In the genomic region with DNA sequence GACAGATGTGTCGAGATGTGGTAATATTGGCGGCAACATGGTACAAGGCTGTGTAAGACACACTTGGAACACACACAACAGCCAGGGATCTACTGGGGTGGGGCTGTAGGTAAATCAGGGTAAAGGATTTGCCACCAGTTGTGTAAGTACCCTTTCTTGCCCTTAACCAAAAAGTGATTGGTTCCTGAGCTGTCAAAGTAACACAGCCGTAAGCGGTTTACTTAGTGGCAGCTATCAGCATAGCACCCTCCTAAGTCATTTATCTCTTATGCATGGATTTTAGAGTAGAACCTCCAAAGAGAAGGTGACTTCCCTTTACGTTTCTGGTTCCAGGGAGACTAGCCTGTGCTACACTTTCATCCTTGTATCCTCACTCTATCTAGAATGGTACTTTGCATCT, we compare ENCODE assay signal across 19 cellular contexts. TPM values are rescaled to one million over a fixed set of nuclear protein-coding genes. Genes with fewer than 3 reads are reported as not detected.
DNase-seq lines count a peak whose midpoint lies in the region; ATAC-seq, FAIRE-seq and TF ChIP-seq lines count a peak whose summit lies in the region.
"Had no signal": no experiment of that assay in that cellular context is flagged by ENCODE, and none has a peak within 500 bp of the region (broad histone marks: within the 10 kb centered on the region; RNA-seq: fewer than 3 reads in every experiment).

No MANE protein-coding gene starts in this region.

- TF ChIP-seq RAD21 in H1 (IDR thresholded peaks at IDR 0.05 in 1 of 2, conservative IDR thresholded peaks at IDR 0.05 in 1 of 2; ENCODE audit: low read depth in 2 of 2, low read length in 2 of 2), result no peak

- no peak for TF ChIP-seq CTCF in H1 (IDR thresholded peaks at IDR 0.05; ENCODE audit: control extremely low read depth in 1 of 3, insufficient read depth in 1 of 3, low read depth in 1 of 3, low read length in 3 of 3)
- no peak for TF ChIP-seq CTCF in foreskin keratinocyte (conservative IDR thresholded peaks at IDR 0.05)

- WGBS in H1 (ENCODE audit: extremely low coverage in 1 of 2, insufficient coverage in 1 of 2, insufficient read length in 1 of 2, insufficient replicate concordance in 2 of 2, low coverage in 1 of 2, low lambda C conversion rate in 2 of 2, missing lambda C conversion rate in 1 of 2), 2 experiments, result 90% methylated on average over 5 of the region's 5 CpGs; no CpG with 5 or more reads in 1 of the 2 experiments
- 85 to 91% methylated on average over 5 of the region's 5 CpGs for WGBS in aorta, 2 donors

- FAIRE-seq in H1 (lab: Jason Lieb, UNC), result peak; percentile 13
- FAIRE-seq: A549 had no signal

- no peak overlapping the region for H2BK15ac ChIP-seq in H1 (ENCODE audit: low read length)

- no peaks in the 10 kb centered on the region for H3K23me2 ChIP-seq in H1 (ENCODE audit: low read depth, low read length)

- H2BK12ac ChIP-seq in H1 (ENCODE audit: low read depth, low read length), result no peak overlapping the region

- H3K4me3 ChIP-seq in H1 (ENCODE audit: extremely low read depth in 1 of 4, insufficient read depth in 2 of 4, low read depth in 3 of 4, low read length in 4 of 4), result no peak overlapping the region
- no peak overlapping the region for H3K4me3 ChIP-seq in aorta (ENCODE audit: low read length in 2 of 2)
- H3K4me3 ChIP-seq: A549; BLaER1 treated with 17β-estradiol and CSF1 and Interleukin-3, amounts not matched to agents 10 nM and 100 nM; PC-9 had no signal

- no peak overlapping the region for H2BK20ac ChIP-seq in H1 (ENCODE audit: low read length)

- H3K9me3 ChIP-seq in H1 (ENCODE audit: insufficient read depth in 2 of 2, low read depth in 1 of 2, low read length in 1 of 2), result no peaks in the 10 kb centered on the region
- H3K9me3 ChIP-seq in aorta (ENCODE audit: control insufficient read depth, low read length), result no peaks in the 10 kb centered on the region
- H3K9me3 ChIP-seq: A549; BLaER1 treated with 17β-estradiol and CSF1 and Interleukin-3, amounts not matched to agents 10 nM and 100 nM had no signal

- no peak overlapping the region for H3K4me2 ChIP-seq in H1 (ENCODE audit: insufficient read depth in 1 of 2, low read depth in 2 of 2, low read length in 2 of 2)
- H3K4me2 ChIP-seq: A549; BLaER1 treated with 17β-estradiol and CSF1 and Interleukin-3, amounts not matched to agents 10 nM and 100 nM; PC-9 had no signal

- H2AK5ac ChIP-seq in H1 (ENCODE audit: low read depth, low read length), result no peak overlapping the region

- peaks cover 81% of the 10 kb centered on the region for H3K36me3 Mint-ChIP-seq in activated T-cell treated with anti-CD3 and anti-CD28 coated beads, Interleukin-2, amount 50 U/mL, for 24 hours (ENCODE audit: low read depth)
- H3K36me3 Mint-ChIP-seq in activated T-cell treated with anti-CD3 and anti-CD28 coated beads, Interleukin-2, amount 50 U/mL, for 4 hours (ENCODE audit: insufficient read depth), result peaks cover 18% of the 10 kb centered on the region

- H3K27me3 Mint-ChIP-seq in activated T-cell treated with anti-CD3 and anti-CD28 coated beads, Interleukin-2, amount 50 U/mL, for 24 hours, result no peaks in the 10 kb centered on the region
- no peaks in the 10 kb centered on the region for H3K27me3 Mint-ChIP-seq in activated T-cell treated with anti-CD3 and anti-CD28 coated beads, Interleukin-2, amount 50 U/mL, for 4 hours (ENCODE audit: low read depth)

- no peak overlapping the region for H2AFZ ChIP-seq in H1 (ENCODE audit: low read length)
- H2AFZ ChIP-seq: PC-9 had no signal

- H4K91ac ChIP-seq in H1 (replicated peaks; ENCODE audit: insufficient read length, low read length), result no peak overlapping the region

- CTCF ChIA-PET in H1 (lab: Charles Lee; ENCODE audit: partially characterized antibody), result interaction anchor here (0.6 to 0.8 kb wide), 2 partner anchors 55 to 870 kb away, joined by 3 read pairs; no protein-coding TSS in a partner anchor

- H3K18ac ChIP-seq in H1 (ENCODE audit: extremely low read depth, low read length), result no peak overlapping the region

- no peaks in the 10 kb centered on the region for H3K27me3 ChIP-seq in H1 (replicated peaks in 1 of 4; ENCODE audit: control insufficient read depth in 3 of 4, extremely low read depth in 1 of 4, insufficient read depth in 3 of 4, low read length in 3 of 4)
- H3K27me3 ChIP-seq in aorta (ENCODE audit: control insufficient read depth in 1 of 2, insufficient read depth in 2 of 2, low read length in 1 of 2), result no peaks in the 10 kb centered on the region
- H3K27me3 ChIP-seq in foreskin keratinocyte, result no peaks in the 10 kb centered on the region
- H3K27me3 ChIP-seq: BLaER1 treated with 17β-estradiol and CSF1 and Interleukin-3, amounts not matched to agents 10 nM and 100 nM had no signal

- no peak overlapping the region for H2BK5ac ChIP-seq in H1 (ENCODE audit: low read depth, low read length)

- H3K9ac ChIP-seq in H1 (replicated peaks in 1 of 4; ENCODE audit: extremely low read depth in 1 of 4, low read depth in 3 of 4, low read length in 3 of 4), result no peak overlapping the region
- H3K9ac ChIP-seq: BLaER1 treated with 17β-estradiol and CSF1 and Interleukin-3, amounts not matched to agents 10 nM and 100 nM had no signal

- no peak overlapping the region for H4K5ac ChIP-seq in H1 (ENCODE audit: insufficient read length, low read depth, low read length)

- no peaks in the 10 kb centered on the region for H3K4me1 ChIP-seq in H1 (replicated peaks in 1 of 4; ENCODE audit: control insufficient read depth in 3 of 4, insufficient read depth in 4 of 4, low read length in 3 of 4)
- H3K4me1 ChIP-seq in aorta (ENCODE audit: control insufficient read depth in 1 of 2, insufficient read depth in 2 of 2, low read length in 2 of 2), result no peaks in the 10 kb centered on the region
- H3K4me1 ChIP-seq in foreskin keratinocyte, result peaks cover 2% of the 10 kb centered on the region

- 0 out of 4 replicates have a peak, but pooled peaks cover 0 to 3% of the 10 kb centered on the region in 2 experiments for H3K79me2 ChIP-seq in H1 (ENCODE audit: control insufficient read depth in 1 of 2, insufficient read depth in 2 of 2, low read length in 2 of 2)

- H3K56ac ChIP-seq in H1 (replicated peaks; ENCODE audit: insufficient read length, low read depth, low read length), result no peak overlapping the region

- H2BK120ac ChIP-seq in H1 (replicated peaks; ENCODE audit: low read depth, low read length), result no peak overlapping the region

- H4K8ac ChIP-seq in H1 (ENCODE audit: extremely low read depth, insufficient read depth, low read length), result no peak overlapping the region

- H3K27ac ChIP-seq in H1 (ENCODE audit: low read depth, low read length) (no peak overlapping the region), aorta (ENCODE audit: low read depth in 1 of 2, low read length in 2 of 2) (no peak overlapping the region), foreskin keratinocyte (no peak overlapping the region)
- H3K27ac ChIP-seq: A549; BLaER1 treated with 17β-estradiol and CSF1 and Interleukin-3, amounts not matched to agents 10 nM and 100 nM; PC-9 had no signal

- no peak overlapping the region for H3K14ac ChIP-seq in H1 (ENCODE audit: insufficient read length)

- no peak for TF ChIP-seq POLR2A in H1 (IDR thresholded peaks at IDR 0.05; ENCODE audit: control extremely low read depth in 1 of 2, low read depth in 2 of 2, low read length in 2 of 2)

- no peaks in the 10 kb centered on the region for H3K9me3 Mint-ChIP-seq in activated T-cell treated with anti-CD3 and anti-CD28 coated beads, Interleukin-2, amount 50 U/mL, for 24 hours
- no peaks in the 10 kb centered on the region for H3K9me3 Mint-ChIP-seq in activated T-cell treated with anti-CD3 and anti-CD28 coated beads, Interleukin-2, amount 50 U/mL, for 4 hours
- H3K9me3 Mint-ChIP-seq: CD8-positive, alpha-beta T cell had no signal

- POLR2A ChIA-PET in H1 (lab: Charles Lee; ENCODE audit: partially characterized antibody), result no interaction called here

- H3K4me3 Mint-ChIP-seq in activated T-cell treated with anti-CD3 and anti-CD28 coated beads, Interleukin-2, amount 50 U/mL, for 24 hours, result no peak overlapping the region
- no peak overlapping the region for H3K4me3 Mint-ChIP-seq in activated T-cell treated with anti-CD3 and anti-CD28 coated beads, Interleukin-2, amount 50 U/mL, for 4 hours
- H3K4me3 Mint-ChIP-seq: CD8-positive, alpha-beta T cell had no signal

- H3K4me1 Mint-ChIP-seq in activated T-cell treated with anti-CD3 and anti-CD28 coated beads, Interleukin-2, amount 50 U/mL, for 24 hours (ENCODE audit: low read depth), result peaks cover 37% of the 10 kb centered on the region
- H3K4me1 Mint-ChIP-seq in activated T-cell treated with anti-CD3 and anti-CD28 coated beads, Interleukin-2, amount 50 U/mL, for 4 hours (ENCODE audit: low read depth), result peaks cover 25% of the 10 kb centered on the region

- intact Hi-C loops in aorta (cut with DNase I), result loop anchor here (5.0 to 10.0 kb wide), 2 partner anchors 194 to 197 kb away; no protein-coding TSS in a partner anchor

- no peak for ATAC-seq in activated T-cell treated with anti-CD3 and anti-CD28 coated beads, Interleukin-2, amount 50 U/mL, for 4 hours
- ATAC-seq in aorta (ENCODE audit: low FRiP score) (no peak), foreskin keratinocyte (no peak), GM21717 (IDR thresholded peaks at IDR 0.05; ENCODE audit: unreplicated experiment) (no peak)
- ATAC-seq: A549; CD8-positive, alpha-beta T cell had no signal

- peaks cover 4% of the 10 kb centered on the region; the same call in 1 of the 2 replicates for H3K79me1 ChIP-seq in H1 (ENCODE audit: low read depth, low read length)

- no peak for TF ChIP-seq EP300 in H1 (IDR thresholded peaks at IDR 0.05; ENCODE audit: borderline replicate concordance in 1 of 2, low read depth in 2 of 2, low read length in 2 of 2)

- peaks cover 0 to 1% of the 10 kb centered on the region in 2 experiments for H4K20me1 ChIP-seq in H1 (replicated peaks in 1 of 2; ENCODE audit: control insufficient read depth in 1 of 2, insufficient read depth in 2 of 2, low read length in 2 of 2)

- H3K23ac ChIP-seq in H1 (ENCODE audit: insufficient read length), result no peak overlapping the region

- peaks cover 2 to 55% (median 20%) of the 10 kb centered on the region in 4 experiments; a peak in 6 of 8 replicates for H3K36me3 ChIP-seq in H1 (ENCODE audit: control insufficient read depth in 2 of 4, insufficient read depth in 4 of 4, low read length in 3 of 4)
- H3K36me3 ChIP-seq in aorta (ENCODE audit: control insufficient read depth in 1 of 2, insufficient read depth in 2 of 2, low read length in 1 of 2), result peaks cover 0 to 5% of the 10 kb centered on the region in 2 donors

- H3K27ac Mint-ChIP-seq in activated T-cell treated with anti-CD3 and anti-CD28 coated beads, Interleukin-2, amount 50 U/mL, for 24 hours, result peak overlapping the region; percentile 4
- H3K27ac Mint-ChIP-seq: CD8-positive, alpha-beta T cell had no signal

- DNase-seq in activated T-cell treated with anti-CD3 and anti-CD28 coated beads, Interleukin-2, amount 50 U/mL, for 24 hours, result no peak
- no peak for DNase-seq in activated T-cell treated with anti-CD3 and anti-CD28 coated beads, Interleukin-2, amount 50 U/mL, for 4 hours
- DNase-seq in Kasumi-1 (lab: John Stamatoyannopoulos, UW) (peak; percentile 8 to 22), H1 (ENCODE audit: low read depth in 1 of 2, low spot score in 2 of 2) (no peak), aorta (no peak), foreskin keratinocyte (no peak)
- DNase-seq: Calu3; CD8-positive, alpha-beta T cell; HCEC 1CT; KBM-7; NCI-H1048; NCI-H146; NCI-H2081; NCI-H774; PC-9; T-helper 1 cell had no signal

- no peak overlapping the region for H3K4ac ChIP-seq in H1 (replicated peaks; ENCODE audit: insufficient read length, low read depth, low read length)

RNA-seq across cellular contexts. Expression of a gene that starts 57.2 kb away (rescaled TPM):
- 10 to 100 TPM; 31.4 to 33.6 (median 33.1) TPM for total RNA-seq in activated T-cell treated with anti-CD3 and anti-CD28 coated beads, Interleukin-2, amount 50 U/mL, for 4 hours
- total RNA-seq in H1 (2021; fragmentation: NEBNext Ultra II Directional; extraction: Animal tissue kit (Norgen Biotek cat#: 25700)), result 61.6 and 66.4 TPM in 2 replicates
- polyA plus RNA-seq in H1 (2011; rRNA removed) (15.7 and 16.4 TPM in 2 replicates), aorta (10 to 100 TPM; 15.0 to 15.9 TPM), foreskin keratinocyte (7.5 and 8.1 TPM in 2 replicates)
- polyA plus RNA-seq in H1 (2011; cell fraction: cytosol; rRNA removed), result 20.7 TPM
- 36.2 TPM for polyA plus RNA-seq in H1 (2011; cell fraction: nucleus; rRNA removed)
- 25.4 to 29.1 TPM (median 26.5 TPM) in 4 replicates for polyA plus RNA-seq in H1 (2012, experiment 1 of 2)
- polyA plus RNA-seq in H1 (2012, experiment 2 of 2), result 2.6 TPM
- 18.8 TPM for polyA plus RNA-seq in H1 (2013, experiment 1 of 2)
- 18.6 TPM for polyA plus RNA-seq in H1 (2013, experiment 2 of 2)
- polyA minus RNA-seq in H1 (2011; rRNA and poly(A)+ RNA removed), result 43.5 and 46.1 TPM in 2 replicates
- polyA minus RNA-seq in H1 (2011; cell fraction: cytosol; rRNA and poly(A)+ RNA removed), result 21.0 TPM
- polyA minus RNA-seq in H1 (2011; cell fraction: nucleus; rRNA and poly(A)+ RNA removed), result 49.8 TPM
- total RNA-seq in aorta (10 to 100 TPM; 79.5 to 92.0 TPM), foreskin keratinocyte (28.6 and 29.2 TPM in 2 replicates)

Comparison
In these comparisons a context has a peak if more than half of its experiments do, and no peak if none do; other contexts are left out.
1. DNase-seq: peak in Kasumi-1 (2 of 2); none in activated T-cell treated with anti-CD3 and anti-CD28 coated beads, Interleukin-2, amount 50 U/mL, for 24 hours (single experiment), activated T-cell treated with anti-CD3 and anti-CD28 coated beads, Interleukin-2, amount 50 U/mL, for 4 hours (single experiment), H1 (0 of 2), aorta (0 of 2) and foreskin keratinocyte (0 of 2).